In genomic region chr19:43525836-43526771, GRCh38 we compare ENCODE assay signal across 8 cellular contexts. TPM values are rescaled to one million over a fixed set of nuclear protein-coding genes. Genes with fewer than 3 reads are reported as not detected.
A peak's percentile ranks its signal among the peaks of the same experiment; 100 is the strongest.
DNase-seq lines count a peak whose midpoint lies in the region; ATAC-seq and TF ChIP-seq lines count a peak whose summit lies in the region.

No MANE protein-coding gene starts in this region.

- peaks cover 0 to 2% (median 1%) of the 10 kb centered on the region in 3 donors for H3K27me3 Mint-ChIP-seq in CD14-positive monocyte (ENCODE audit: low read depth in 3 of 3)

- H3K4me1 Mint-ChIP-seq in CD14-positive monocyte, result peaks cover 33% of the 10 kb centered on the region

- peak overlapping the region; percentile 50 for H3K27ac ChIP-seq in KOPT-K1 (ENCODE audit: low read depth, low read length, poor library complexity, severe bottlenecking)

- peak overlapping the region; percentile 73 to 97 (median 92) for H3K27ac Mint-ChIP-seq in CD14-positive monocyte

- no peaks in the 10 kb centered on the region for H3K9me3 ChIP-seq in KOPT-K1 (ENCODE audit: insufficient read depth, low read length, poor library complexity, severe bottlenecking)

- no peaks in the 10 kb centered on the region for H3K36me3 ChIP-seq in KOPT-K1 (ENCODE audit: insufficient read depth, low read length)

- TF ChIP-seq CTCF in CD14-positive monocyte (IDR thresholded peaks at IDR 0.05) (no peak), astrocyte of the cerebellum (IDR thresholded peaks at IDR 0.05; ENCODE audit: low read depth, low read length, missing control alignments) (no peak)

- in situ Hi-C loops in astrocyte of the cerebellum (cut with HindIII; ENCODE audit: low sequenced_read_pairs), result loop anchor here (5.0 kb wide), 1 partner anchor 79 kb away; no protein-coding TSS in a partner anchor

- ATAC-seq in HG03457 (IDR thresholded peaks at IDR 0.05; ENCODE audit: unreplicated experiment), result no peak

- H3K4me3 ChIP-seq in astrocyte of the cerebellum (ENCODE audit: low read depth, low read length), result peak overlapping the region; percentile 74

- peaks cover 4 to 16% of the 10 kb centered on the region in 2 donors for H3K36me3 Mint-ChIP-seq in CD14-positive monocyte

- no peaks in the 10 kb centered on the region for H3K9me3 Mint-ChIP-seq in CD14-positive monocyte

- DNase-seq in CD14-positive monocyte (ENCODE audit: low spot score) (no peak), astrocyte of the cerebellum (ENCODE audit: low read depth) (no peak), islet precursor cell (peak; percentile 72), A172 (ENCODE audit: low spot score) (no peak), foreskin melanocyte (no peak)
- peak; percentile 43 for DNase-seq in stimulated activated CD4-positive, alpha-beta T cell treated with anti-CD3 and anti-CD28 coated beads, Interleukin-1b, Interleukin-23, amount 100 ng/mL, for 48 hours

- intact Hi-C loops in CD14-positive monocyte (cut with micrococcal nuclease), result loop anchor here in 1 of 2 donors (2.0 kb wide), 1 partner anchor 69 kb away; no protein-coding TSS in a partner anchor

- H3K4me3 Mint-ChIP-seq in CD14-positive monocyte, result peak overlapping the region; percentile 90 to 98

RNA-seq across cellular contexts. Expression of gene ETHE1, which starts 0.9 kb away (rescaled TPM):
- polyA plus RNA-seq in CD14-positive monocyte, result 100 to 1,000 TPM; 111 to 135 TPM
- 44.0 and 45.7 TPM in 2 replicates for total RNA-seq in A172 (2014; rRNA removed; shearing (Covaris generic))

RNA-seq across cellular contexts. Expression of gene ZNF575, which starts 6.9 kb away (rescaled TPM):
- under 1 TPM; 0.25 to 0.79 TPM for polyA plus RNA-seq in CD14-positive monocyte
- total RNA-seq in A172 (2014; rRNA removed; shearing (Covaris generic)), result 0.62 TPM in 1 of 2 replicates, not detected in the other

RNA-seq across cellular contexts. Expression of gene PHLDB3, which starts 21.6 kb away (rescaled TPM):
- polyA plus RNA-seq in CD14-positive monocyte, result 1 to 10 TPM; 1.4 to 1.7 TPM
- total RNA-seq in A172 (2014; rRNA removed; shearing (Covaris generic)), result 9.8 and 10.9 TPM in 2 replicates

RNA-seq across cellular contexts. Expression of gene XRCC1, which starts 49.2 kb away (rescaled TPM):
- 10 to 100 TPM; 13.1 to 19.3 TPM for polyA plus RNA-seq in CD14-positive monocyte
- 53.9 and 57.1 TPM in 2 replicates for total RNA-seq in A172 (2014; rRNA removed; shearing (Covaris generic))

RNA-seq across cellular contexts. Expression of gene PINLYP, which starts 49.5 kb away (rescaled TPM):
- polyA plus RNA-seq in CD14-positive monocyte, result 1 to 10 TPM in 1 of 2 donors, under 1 TPM in 1; 0.93 to 1.3 TPM
- 0.38 TPM in 1 of 2 replicates, not detected in the other for total RNA-seq in A172 (2014; rRNA removed; shearing (Covaris generic))

Comparison
In these comparisons a context has a peak if more than half of its experiments do, and no peak if none do; other contexts are left out.
1. DNase-seq: peak in islet precursor cell (single experiment) and stimulated activated CD4-positive, alpha-beta T cell treated with anti-CD3 and anti-CD28 coated beads, Interleukin-1b, Interleukin-23, amount 100 ng/mL, for 48 hours (single experiment); none in CD14-positive monocyte (single experiment), astrocyte of the cerebellum (single experiment), A172 (single experiment) and foreskin melanocyte (single experiment).